In the genomic region with DNA sequence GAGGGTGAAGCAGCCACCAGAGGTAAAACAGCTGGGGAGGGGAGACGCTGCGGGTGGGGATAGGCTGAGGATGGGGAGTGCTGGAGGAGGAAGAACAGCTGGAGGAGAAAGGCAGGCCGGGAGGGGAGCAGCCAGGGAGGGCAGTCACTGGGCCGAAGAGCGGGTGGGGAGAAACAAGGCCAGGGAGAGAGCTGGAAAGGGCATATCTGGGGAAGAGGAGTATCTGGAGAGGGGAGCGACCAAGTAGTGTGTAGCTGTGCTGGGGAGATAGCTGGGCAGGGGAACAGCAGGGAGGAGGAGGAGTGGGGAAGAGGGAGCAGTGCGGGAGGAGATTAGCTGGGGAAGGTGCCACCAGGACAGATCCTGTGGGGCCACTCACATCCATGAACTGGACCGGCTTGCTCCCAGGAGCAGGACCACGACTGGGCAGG, we compare ENCODE assay signal across 1 cellular context.
TF ChIP-seq lines count a peak whose summit lies in the region.

No MANE protein-coding gene starts in this region.

TF ChIP-seq in K562, 482 proteins besides CTCF, POLR2A, EP300 and RAD21 (continued from another document and continues in another):
- TF ChIP-seq ZNF518B (CRISPR knock-in tag; IDR thresholded peaks at IDR 0.05) (no peak), LEF1 (IDR thresholded peaks at IDR 0.05) (no peak), CHCHD3 (CRISPR knock-in tag; IDR thresholded peaks at IDR 0.05) (no peak), CREM (IDR thresholded peaks at IDR 0.05; ENCODE audit: low read depth) (0 out of 2 replicates have a peak, but pooled peaks have one; percentile 7), ELF2 (CRISPR knock-in tag; IDR thresholded peaks at IDR 0.05) (no peak), TCF3 (CRISPR knock-in tag; IDR thresholded peaks at IDR 0.05) (peak; percentile 71), MYBL2 (IDR thresholded peaks at IDR 0.05; ENCODE audit: low read depth) (no peak), MYBL2 (CRISPR knock-in tag; IDR thresholded peaks at IDR 0.05; ENCODE audit: borderline replicate concordance) (no peak), BRF1 (IDR thresholded peaks at IDR 0.05; ENCODE audit: borderline replicate concordance, extremely low read depth, insufficient read length) (no peak), CEBPZ (IDR thresholded peaks at IDR 0.05; ENCODE audit: borderline replicate concordance, low read depth, low read length) (no peak), PRMT5 (CRISPR knock-in tag; IDR thresholded peaks at IDR 0.05) (no peak), MECOM (CRISPR knock-in tag; IDR thresholded peaks at IDR 0.05) (no peak), TFE3 (CRISPR knock-in tag; IDR thresholded peaks at IDR 0.05) (no peak), NFIX (CRISPR knock-in tag; IDR thresholded peaks at IDR 0.05; ENCODE audit: low read depth) (no peak), NFIC (IDR thresholded peaks at IDR 0.05) (peak; percentile 58), ATF3 (IDR thresholded peaks at IDR 0.05) (no peak), ATF3 (CRISPR knock-in tag; conservative IDR thresholded peaks at IDR 0.05) (no peak), ARID1B (IDR thresholded peaks at IDR 0.05) (peak; percentile 87), SAP30 (IDR thresholded peaks at IDR 0.05; ENCODE audit: borderline replicate concordance, insufficient read depth, low read depth, low read length, poor library complexity, severe bottlenecking) (no peak), ZFPM2 (CRISPR knock-in tag; IDR thresholded peaks at IDR 0.05) (no peak), TFAP4 (CRISPR knock-in tag; IDR thresholded peaks at IDR 0.05; ENCODE audit: borderline replicate concordance) (peak; percentile 70; the same call in 1 of the 2 replicates), TEAD1 (CRISPR knock-in tag; IDR thresholded peaks at IDR 0.05) (no peak), ESRRA (IDR thresholded peaks at IDR 0.05; ENCODE audit: borderline replicate concordance, low read depth) (no peak), FOXK1 (CRISPR knock-in tag; IDR thresholded peaks at IDR 0.05; ENCODE audit: borderline replicate concordance) (no peak), SNIP1 (IDR thresholded peaks at IDR 0.05; ENCODE audit: low read depth) (no peak), FUS (optimal IDR thresholded peaks at IDR 0.05; ENCODE audit: low read depth, low read length) (no peak), HMBOX1 (IDR thresholded peaks at IDR 0.05) (no peak), DACH1 (IDR thresholded peaks at IDR 0.05; ENCODE audit: partially characterized antibody) (peak; percentile 80), GABPB1 (CRISPR knock-in tag; IDR thresholded peaks at IDR 0.05) (no peak), TRIM24 (IDR thresholded peaks at IDR 0.05) (peak in 1 of 2 experiments; percentile 10; a peak in 2 of 4 replicates), ZNF551 (CRISPR knock-in tag; IDR thresholded peaks at IDR 0.05) (no peak), SIN3A (IDR thresholded peaks at IDR 0.05; ENCODE audit: borderline replicate concordance in 2 of 2, control insufficient read depth in 1 of 2, low read depth in 2 of 2, low read length in 2 of 2) (peak in 1 of 2 experiments; percentile 24; a peak in 1 of 4 replicates)
- TF ChIP-seq, protein P1, sequence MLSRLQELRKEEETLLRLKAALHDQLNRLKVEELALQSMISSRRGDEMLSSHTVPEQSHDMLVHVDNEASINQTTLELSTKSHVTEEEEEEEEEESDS (CRISPR knock-in tag; IDR thresholded peaks at IDR 0.05): no peak
- TF ChIP-seq, protein P2, sequence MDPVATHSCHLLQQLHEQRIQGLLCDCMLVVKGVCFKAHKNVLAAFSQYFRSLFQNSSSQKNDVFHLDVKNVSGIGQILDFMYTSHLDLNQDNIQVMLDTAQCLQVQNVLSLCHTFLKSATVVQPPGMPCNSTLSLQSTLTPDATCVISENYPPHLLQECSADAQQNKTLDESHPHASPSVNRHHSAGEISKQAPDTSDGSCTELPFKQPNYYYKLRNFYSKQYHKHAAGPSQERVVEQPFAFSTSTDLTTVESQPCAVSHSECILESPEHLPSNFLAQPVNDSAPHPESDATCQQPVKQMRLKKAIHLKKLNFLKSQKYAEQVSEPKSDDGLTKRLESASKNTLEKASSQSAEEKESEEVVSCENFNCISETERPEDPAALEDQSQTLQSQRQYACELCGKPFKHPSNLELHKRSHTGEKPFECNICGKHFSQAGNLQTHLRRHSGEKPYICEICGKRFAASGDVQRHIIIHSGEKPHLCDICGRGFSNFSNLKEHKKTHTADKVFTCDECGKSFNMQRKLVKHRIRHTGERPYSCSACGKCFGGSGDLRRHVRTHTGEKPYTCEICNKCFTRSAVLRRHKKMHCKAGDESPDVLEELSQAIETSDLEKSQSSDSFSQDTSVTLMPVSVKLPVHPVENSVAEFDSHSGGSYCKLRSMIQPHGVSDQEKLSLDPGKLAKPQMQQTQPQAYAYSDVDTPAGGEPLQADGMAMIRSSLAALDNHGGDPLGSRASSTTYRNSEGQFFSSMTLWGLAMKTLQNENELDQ (CRISPR knock-in tag; IDR thresholded peaks at IDR 0.05; ENCODE audit: borderline replicate concordance): no peak
- TF ChIP-seq, protein P3, sequence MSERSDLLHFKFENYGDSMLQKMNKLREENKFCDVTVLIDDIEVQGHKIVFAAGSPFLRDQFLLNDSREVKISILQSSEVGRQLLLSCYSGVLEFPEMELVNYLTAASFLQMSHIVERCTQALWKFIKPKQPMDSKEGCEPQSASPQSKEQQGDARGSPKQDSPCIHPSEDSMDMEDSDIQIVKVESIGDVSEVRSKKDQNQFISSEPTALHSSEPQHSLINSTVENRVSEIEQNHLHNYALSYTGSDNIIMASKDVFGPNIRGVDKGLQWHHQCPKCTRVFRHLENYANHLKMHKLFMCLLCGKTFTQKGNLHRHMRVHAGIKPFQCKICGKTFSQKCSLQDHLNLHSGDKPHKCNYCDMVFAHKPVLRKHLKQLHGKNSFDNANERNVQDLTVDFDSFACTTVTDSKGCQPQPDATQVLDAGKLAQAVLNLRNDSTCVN (CRISPR knock-in tag; IDR thresholded peaks at IDR 0.05): no peak
